ENCODE assay signal across 21 cellular contexts in the genomic region with DNA sequence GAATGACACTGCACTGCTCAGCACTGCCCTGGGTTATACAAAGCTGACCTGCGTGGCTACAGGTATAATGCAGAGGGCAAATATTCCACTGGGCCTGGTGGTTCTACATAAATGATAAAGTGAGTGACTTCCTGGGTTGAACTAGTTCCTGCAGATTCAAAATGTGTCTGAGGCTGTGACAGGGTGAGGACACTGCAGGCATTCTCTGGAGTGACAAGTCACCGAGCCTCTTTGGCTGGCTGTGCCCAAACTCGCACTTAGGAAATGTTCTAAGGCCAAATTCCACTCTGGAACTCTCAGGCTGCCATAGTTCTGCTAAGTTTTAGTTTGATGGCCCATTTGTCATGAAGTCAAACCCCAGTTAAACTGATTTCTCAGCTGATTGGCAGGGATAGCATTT.
"Had no signal": no experiment of that assay in that cellular context is flagged by ENCODE, and none has a peak within 500 bp of the region (broad histone marks: within the 10 kb centered on the region; RNA-seq: fewer than 3 reads in every experiment).

No MANE protein-coding gene starts in this region.

- H3K27ac ChIP-seq: adrenal gland, coronary artery, esophagus squamous epithelium, gastroesophageal sphincter, neutrophil, ovary, sigmoid colon, stomach, transverse colon, vagina had no signal

- H3K4me3 ChIP-seq: adrenal gland, coronary artery, esophagus squamous epithelium, gastroesophageal sphincter, ovary, sigmoid colon, smooth muscle cell, stomach, transverse colon, vagina had no signal

- ATAC-seq: gastroesophageal sphincter; stimulated activated memory B cell treated with anti-CD40 and anti-IgM and Interleukin-4, amounts not matched to agents 10 μg/mL and 1 μg/mL and 100 μg/mL, for 72 hours had no signal

- H3K4me1 ChIP-seq: adrenal gland, vagina had no signal

- H3K9me3 ChIP-seq: adrenal gland, esophagus squamous epithelium, gastroesophageal sphincter, neutrophil, ovary, sigmoid colon, stomach, transverse colon, vagina had no signal

- H3K36me3 ChIP-seq: adrenal gland, ovary, sigmoid colon, transverse colon, vagina had no signal

- DNase-seq: activated B cell treated with CpG ODN at 0.5 μM for 24 hours; activated CD4-positive, alpha-beta memory T cell treated with anti-CD3 and anti-CD28 coated beads for 36 hours; activated CD4-positive, alpha-beta T cell treated with anti-CD3 and anti-CD28 coated beads for 4 hours; activated effector memory CD4-positive, alpha-beta T cell treated with anti-CD3 and anti-CD28 coated beads, Interleukin-2, amount 50 U/mL, for 16 hours; activated T-cell treated with anti-CD3 and anti-CD28 coated beads, Interleukin-2, amount 50 U/mL, for 72 hours; adrenal gland; endodermal cell; esophagus squamous epithelium; mammary epithelial cell; ovary; sigmoid colon; stimulated activated CD4-positive, alpha-beta T cell treated with anti-CD3 and anti-CD28 coated beads, Interleukin-15, amount 100 ng/mL, for 24 hours; stomach; T1000; transverse colon had no signal

- H3K27me3 ChIP-seq: adrenal gland, esophagus squamous epithelium, gastroesophageal sphincter, neutrophil, ovary, sigmoid colon, stomach, transverse colon, vagina had no signal
